ENCODE assay signal across 8 cellular contexts in the genomic region with DNA sequence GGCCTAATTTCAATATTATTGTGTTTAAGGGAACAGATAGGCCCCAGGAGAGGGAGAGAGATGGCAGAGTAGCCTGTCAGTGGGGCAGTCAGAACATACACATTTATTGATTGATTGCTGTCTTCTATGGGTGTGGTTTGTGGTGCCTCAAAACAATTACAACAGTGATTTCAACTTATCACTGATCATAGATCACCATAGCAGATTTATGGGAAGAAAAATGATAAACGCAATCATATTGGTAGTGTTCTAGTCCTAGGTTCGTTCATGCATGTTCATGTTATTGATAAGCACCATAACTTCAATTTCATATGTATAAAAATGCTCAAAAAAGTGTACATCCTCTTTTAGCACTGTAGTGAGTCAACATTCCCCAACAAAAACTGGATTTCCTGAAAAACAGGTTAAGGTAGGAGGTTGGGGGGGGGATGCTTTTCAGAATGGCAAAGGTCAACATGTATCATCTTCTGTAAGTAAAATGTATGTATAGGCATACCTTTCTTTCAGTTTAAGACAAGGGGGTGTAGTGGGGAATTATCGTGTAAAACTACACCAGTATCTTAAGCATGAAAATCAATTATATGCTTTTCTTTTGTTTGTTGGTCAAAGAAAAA. TPM values are rescaled to one million over a fixed set of nuclear protein-coding genes. Genes with fewer than 3 reads are reported as not detected.
A peak's percentile ranks its signal among the peaks of the same experiment; 100 is the strongest.
DNase-seq lines count a peak whose midpoint lies in the region; ATAC-seq and TF ChIP-seq lines count a peak whose summit lies in the region.

No MANE protein-coding gene starts in this region.

- peaks cover 10% of the 10 kb centered on the region for H3K36me3 Mint-ChIP-seq in activated T-cell treated with anti-CD3 and anti-CD28 coated beads, Interleukin-2, amount 50 U/mL, for 4 hours (ENCODE audit: insufficient read depth)

- H3K9me3 ChIP-seq in ascending aorta (no peaks in the 10 kb centered on the region), liver (ENCODE audit: control insufficient read depth in 4 of 4, low read length in 3 of 4) (no peaks in the 10 kb centered on the region), tibial artery (no peaks in the 10 kb centered on the region)

- peaks cover 7 to 28% of the 10 kb centered on the region in 2 donors for H3K4me1 ChIP-seq in ascending aorta
- H3K4me1 ChIP-seq in liver (ENCODE audit: control insufficient read depth in 4 of 4, insufficient read depth in 4 of 4, low read length in 3 of 4): peaks cover 0 to 29% (median 19%) of the 10 kb centered on the region in 4 donors
- peaks cover 0 to 35% (median 27%) of the 10 kb centered on the region in 4 donors for H3K4me1 ChIP-seq in tibial artery

- H3K27me3 Mint-ChIP-seq in activated T-cell treated with anti-CD3 and anti-CD28 coated beads, Interleukin-2, amount 50 U/mL, for 4 hours (ENCODE audit: low read depth): no peaks in the 10 kb centered on the region

- no peak for ATAC-seq in activated T-cell treated with anti-CD3 and anti-CD28 coated beads, Interleukin-2, amount 50 U/mL, for 4 hours
- ATAC-seq in GM21360 (IDR thresholded peaks at IDR 0.05; ENCODE audit: unreplicated experiment) (no peak), GM19397 (IDR thresholded peaks at IDR 0.05; ENCODE audit: unreplicated experiment) (no peak)

- peak overlapping the region in 1 of 2 donors; percentile 98 for H3K9ac ChIP-seq in liver (ENCODE audit: low read depth in 1 of 2, low read length in 2 of 2)

- TF ChIP-seq RAD21 in liver (IDR thresholded peaks at IDR 0.05): no peak

- intact Hi-C loops in ascending aorta (cut with DNase I) (loop anchor here (5.0 kb wide), 4 partner anchors 85 to 635 kb away; a partner anchor contains a TSS), tibial artery (cut with DNase I; ENCODE audit: low total_unique reads) (no loop called here)

- DNase-seq in activated T-cell treated with anti-CD3 and anti-CD28 coated beads, Interleukin-2, amount 50 U/mL, for 4 hours: no peak
- no peak for DNase-seq in activated T-cell treated with anti-CD3 and anti-CD28 coated beads, Interleukin-2, amount 50 U/mL, for 1 hour
- DNase-seq in ascending aorta (ENCODE audit: low spot score in 2 of 2) (no peak), tibial artery (no peak), SKM-1 (lab: John Stamatoyannopoulos, UW; ENCODE audit: unreplicated experiment) (no peak)

- TF ChIP-seq CTCF in ascending aorta (IDR thresholded peaks at IDR 0.05): no peak
- no peak for TF ChIP-seq CTCF in liver (IDR thresholded peaks at IDR 0.05; ENCODE audit: low read depth, low read length, missing input control)
- no peak for TF ChIP-seq CTCF in tibial artery (IDR thresholded peaks at IDR 0.05)

- H3K27me3 ChIP-seq in ascending aorta (no peaks in the 10 kb centered on the region), liver (ENCODE audit: control insufficient read depth in 4 of 4, insufficient read depth in 4 of 4, low read length in 3 of 4) (no peaks in the 10 kb centered on the region), tibial artery (no peaks in the 10 kb centered on the region)

- H3K4me3 ChIP-seq in ascending aorta (peak overlapping the region; percentile 96 to 98), liver (ENCODE audit: low read depth in 1 of 3, low read length in 3 of 3) (peak overlapping the region; percentile 75 to 86 (median 76)), tibial artery (peak overlapping the region; percentile 90 to 93)

- no peaks in the 10 kb centered on the region for H3K36me3 ChIP-seq in ascending aorta
- peaks cover 0 to under 1% (median 0%) of the 10 kb centered on the region in 4 donors for H3K36me3 ChIP-seq in liver (ENCODE audit: control insufficient read depth in 4 of 4, insufficient read depth in 3 of 4, low read depth in 1 of 4, low read length in 3 of 4)
- H3K36me3 ChIP-seq in tibial artery: no peaks in the 10 kb centered on the region

- 58% methylated on average over 3 of the region's 3 CpGs for WGBS in liver

- H3K4me3 Mint-ChIP-seq in activated T-cell treated with anti-CD3 and anti-CD28 coated beads, Interleukin-2, amount 50 U/mL, for 4 hours: peak overlapping the region; percentile 77

- H3K27ac ChIP-seq in ascending aorta: peak overlapping the region; percentile 93 to 97
- peak overlapping the region; percentile 91 to 94 for H3K27ac ChIP-seq in liver (ENCODE audit: low read depth in 1 of 2, low read length in 2 of 2)
- peak overlapping the region; percentile 92 to 99 for H3K27ac ChIP-seq in tibial artery

- no peaks in the 10 kb centered on the region for H3K9me3 Mint-ChIP-seq in activated T-cell treated with anti-CD3 and anti-CD28 coated beads, Interleukin-2, amount 50 U/mL, for 4 hours

- peaks cover 56% of the 10 kb centered on the region for H3K4me1 Mint-ChIP-seq in activated T-cell treated with anti-CD3 and anti-CD28 coated beads, Interleukin-2, amount 50 U/mL, for 4 hours (ENCODE audit: low read depth)

TF ChIP-seq in liver, 16 proteins besides CTCF, POLR2A, EP300 and RAD21:
- TF ChIP-seq JUND (IDR thresholded peaks at IDR 0.05) (no peak), FOXA2 (IDR thresholded peaks at IDR 0.05) (no peak), NR2F2 (IDR thresholded peaks at IDR 0.05) (no peak), EGR1 (IDR thresholded peaks at IDR 0.05; ENCODE audit: low read depth in 2 of 2) (no peak), YY1 (IDR thresholded peaks at IDR 0.05) (no peak), HNF4A (conservative IDR thresholded peaks at IDR 0.05) (no peak), RXRA (IDR thresholded peaks at IDR 0.05) (no peak), GABPA (IDR thresholded peaks at IDR 0.05 in 1 of 2, conservative IDR thresholded peaks at IDR 0.05 in 1 of 2) (no peak)

RNA-seq across cellular contexts. Expression of a gene that starts 1.0 kb away (rescaled TPM):
- total RNA-seq in activated T-cell treated with anti-CD3 and anti-CD28 coated beads, Interleukin-2, amount 50 U/mL, for 4 hours: 10 to 100 TPM; 30.0 to 30.2 (median 30.1) TPM
- total RNA-seq in ascending aorta (26.4 TPM), liver (10 to 100 TPM; 29.8 to 30.7 TPM)
- polyA plus RNA-seq in liver: 1 to 10 TPM; 5.2 to 6.7 TPM
